Comparison of ENCODE assay signal across 16 cellular contexts in genomic region chr1:36867575-36867974, GRCh38.
DNase-seq lines count a peak whose midpoint lies in the region; ATAC-seq and TF ChIP-seq lines count a peak whose summit lies in the region.
"Had no signal": no experiment of that assay in that cellular context is flagged by ENCODE, and none has a peak within 500 bp of the region (broad histone marks: within the 10 kb centered on the region; RNA-seq: fewer than 3 reads in every experiment).

No MANE protein-coding gene starts in this region.

- H3K4me2 ChIP-seq in PC-3 (ENCODE audit: low read length) = no peak overlapping the region
- H3K4me2 ChIP-seq: A549; BLaER1 treated with 17β-estradiol and CSF1 and Interleukin-3, amounts not matched to agents 10 nM and 100 nM had no signal

- DNase-seq in NCI-H82 (lab: John Stamatoyannopoulos, UW) (peak; percentile 66), NCI-H82 treated with DMSO at 0.1 percent for 48 hours (lab: John Stamatoyannopoulos, UW; ENCODE audit: unreplicated experiment) (no peak), lower lobe of right lung (peak; percentile 9), PC-3 (no peak)
- DNase-seq: AML-193; Caco-2; Calu3; CD4-positive, alpha-beta T cell; CD8-positive, alpha-beta T cell; DMS79 treated with DMSO at 0.1 percent for 48 hours; GF-D8 had no signal

- TF ChIP-seq CTCF in lower lobe of right lung (IDR thresholded peaks at IDR 0.05) = no peak
- TF ChIP-seq CTCF in PC-3 (conservative IDR thresholded peaks at IDR 0.05; ENCODE audit: low read depth, low read length) = no peak

- H3K4me3 ChIP-seq in lower lobe of right lung = no peak overlapping the region
- H3K4me3 ChIP-seq in PC-3 (ENCODE audit: low read length) = no peak overlapping the region
- H3K4me3 ChIP-seq: A549; BLaER1 treated with 17β-estradiol and CSF1 and Interleukin-3, amounts not matched to agents 10 nM and 100 nM had no signal

- intact Hi-C loops in lower lobe of right lung (cut with DNase I) = no loop called here
- intact Hi-C loops in PC-3 (cut with micrococcal nuclease) = no loop called here

- H3K9me2 ChIP-seq in PC-3 (replicated peaks; ENCODE audit: low read length) = no peaks in the 10 kb centered on the region

- BruUV-seq in PC-3 (replicated peaks; lab: Mats Ljungman, UMichigan) = no TSS peak

- H3K27me3 ChIP-seq in lower lobe of right lung (ENCODE audit: low read depth) = no peaks in the 10 kb centered on the region
- H3K27me3 ChIP-seq in PC-3 (ENCODE audit: low read length) = peaks cover 8% of the 10 kb centered on the region; the same call in 1 of the 2 replicates
- H3K27me3 ChIP-seq: BLaER1 treated with 17β-estradiol and CSF1 and Interleukin-3, amounts not matched to agents 10 nM and 100 nM had no signal

- H3K4me1 ChIP-seq in lower lobe of right lung = no peaks in the 10 kb centered on the region
- no peaks in the 10 kb centered on the region for H3K4me1 ChIP-seq in PC-3 (ENCODE audit: insufficient read depth, low read length)
- H3K4me1 ChIP-seq: A549; BLaER1 treated with 17β-estradiol and CSF1 and Interleukin-3, amounts not matched to agents 10 nM and 100 nM; Caco-2 had no signal

- no peaks in the 10 kb centered on the region for H3F3A ChIP-seq in PC-3 (ENCODE audit: low read length, unreplicated experiment)

- H3K27ac ChIP-seq in lower lobe of right lung (no peak overlapping the region), PC-3 (ENCODE audit: low read length) (no peak overlapping the region)
- H3K27ac ChIP-seq: 22Rv1; A549; BLaER1 treated with 17β-estradiol and CSF1 and Interleukin-3, amounts not matched to agents 10 nM and 100 nM; C4-2B had no signal

- ATAC-seq in lower lobe of right lung (no peak), HG03135 (IDR thresholded peaks at IDR 0.05; ENCODE audit: unreplicated experiment) (no peak), PC-3 (no peak)
- ATAC-seq: A549; CD8-positive, alpha-beta T cell had no signal

- H3K9me3 ChIP-seq in lower lobe of right lung (no peaks in the 10 kb centered on the region), PC-3 (ENCODE audit: low read length) (no peaks in the 10 kb centered on the region)
- H3K9me3 ChIP-seq: A549; BLaER1 treated with 17β-estradiol and CSF1 and Interleukin-3, amounts not matched to agents 10 nM and 100 nM; Caco-2 had no signal

- H3K9ac ChIP-seq in PC-3 (ENCODE audit: low read length) = no peak overlapping the region
- H3K9ac ChIP-seq: BLaER1 treated with 17β-estradiol and CSF1 and Interleukin-3, amounts not matched to agents 10 nM and 100 nM had no signal

- no peaks in the 10 kb centered on the region for H3K79me2 ChIP-seq in PC-3 (ENCODE audit: low read length)

- CTCF ChIA-PET in PC-3 (lab: Charles Lee) = no interaction called here

- POLR2A ChIA-PET in PC-3 (lab: Charles Lee; ENCODE audit: unreplicated experiment) = no interaction called here

- H3K36me3 ChIP-seq in lower lobe of right lung (no peaks in the 10 kb centered on the region), PC-3 (ENCODE audit: low read depth, low read length) (no peaks in the 10 kb centered on the region)
- H3K36me3 ChIP-seq: BLaER1 treated with 17β-estradiol and CSF1 and Interleukin-3, amounts not matched to agents 10 nM and 100 nM had no signal

- H2AFZ ChIP-seq in PC-3 (ENCODE audit: low read length) = no peak overlapping the region

- H4K20me1 ChIP-seq in PC-3 (ENCODE audit: low read length) = no peaks in the 10 kb centered on the region
- H4K20me1 ChIP-seq: BLaER1 treated with 17β-estradiol and CSF1 and Interleukin-3, amounts not matched to agents 10 nM and 100 nM had no signal

Comparison
In these comparisons a context has a peak if more than half of its experiments do, and no peak if none do; other contexts are left out.
1. DNase-seq: peak in NCI-H82 (single experiment) and lower lobe of right lung (single experiment); none in NCI-H82 treated with DMSO at 0.1 percent for 48 hours (single experiment) and PC-3 (single experiment).